In genomic region chrX:24464836-24465523, GRCh38 we compare ENCODE assay signal across 8 cellular contexts. TPM values are rescaled to one million over a fixed set of nuclear protein-coding genes. Genes with fewer than 3 reads are reported as not detected.
DNase-seq lines count a peak whose midpoint lies in the region; ATAC-seq and TF ChIP-seq lines count a peak whose summit lies in the region.

PDK3 (plus strand) TSS chrX:24465286; CDS start chrX:24465456, 170 bp downstream.

- ATAC-seq in GM19395 (IDR thresholded peaks at IDR 0.05; ENCODE audit: unreplicated experiment) (peak; percentile 94), HG03558 (IDR thresholded peaks at IDR 0.05; ENCODE audit: extremely low read depth, unreplicated experiment) (peak; percentile 85), right lobe of liver (peak; percentile 96 to 99 (median 98))

- 12% methylated on average over 3 of the region's 80 CpGs for WGBS in right lobe of liver (ENCODE audit: insufficient coverage, low coverage, low lambda C conversion rate, missing lambda C conversion rate)

- no peaks in the 10 kb centered on the region for H3K27me3 Mint-ChIP-seq in dendritic cell treated with granulocyte-macrophage colony-stimulating factor and Interleukin-4, amounts not matched to agents 40 ng/mL and 50 ng/mL, for 4 days

- TF ChIP-seq CTCF in C4-2B (conservative IDR thresholded peaks at IDR 0.05): no peak
- no peak for TF ChIP-seq CTCF in right lobe of liver (IDR thresholded peaks at IDR 0.05)

- H3K4me1 Mint-ChIP-seq in dendritic cell treated with granulocyte-macrophage colony-stimulating factor and Interleukin-4, amounts not matched to agents 40 ng/mL and 50 ng/mL, for 4 days (ENCODE audit: low read depth): peaks cover 26% of the 10 kb centered on the region

- peak; percentile 83 for TF ChIP-seq POLR2A in right lobe of liver (IDR thresholded peaks at IDR 0.05)

- peaks cover 6% of the 10 kb centered on the region for H3K36me3 Mint-ChIP-seq in dendritic cell treated with granulocyte-macrophage colony-stimulating factor and Interleukin-4, amounts not matched to agents 40 ng/mL and 50 ng/mL, for 4 days (ENCODE audit: low read depth)

- H3K9me3 Mint-ChIP-seq in dendritic cell treated with granulocyte-macrophage colony-stimulating factor and Interleukin-4, amounts not matched to agents 40 ng/mL and 50 ng/mL, for 4 days: no peaks in the 10 kb centered on the region

- peak within 1 kb of the TSS; percentile 81 for H3K27ac Mint-ChIP-seq in dendritic cell treated with granulocyte-macrophage colony-stimulating factor and Interleukin-4, amounts not matched to agents 40 ng/mL and 50 ng/mL, for 4 days

- H3K27ac ChIP-seq in C4-2B: peak within 1 kb of the TSS; percentile 85
- H3K27ac ChIP-seq in right lobe of liver: peak within 1 kb of the TSS; percentile 86 to 96 (median 93)

- H3K27me3 ChIP-seq in right lobe of liver: no peaks in the 10 kb centered on the region

- peak within 1 kb of the TSS; percentile 81 for H3K4me3 Mint-ChIP-seq in dendritic cell treated with granulocyte-macrophage colony-stimulating factor and Interleukin-4, amounts not matched to agents 40 ng/mL and 50 ng/mL, for 4 days

- H3K4me3 ChIP-seq in right lobe of liver: peak within 1 kb of the TSS; percentile 57 to 69 (median 64)

- intact Hi-C loops in dendritic cell treated with granulocyte-macrophage colony-stimulating factor and Interleukin-4, amounts not matched to agents 40 ng/mL and 50 ng/mL, for 4 days (cut with micrococcal nuclease): no loop called here
- intact Hi-C loops in right lobe of liver (cut with DNase I): no loop called here

- no peaks in the 10 kb centered on the region for H3K9me3 ChIP-seq in right lobe of liver

- H3K4me1 ChIP-seq in right lobe of liver: no peaks in the 10 kb centered on the region

- no peaks in the 10 kb centered on the region for H3K36me3 ChIP-seq in right lobe of liver

- DNase-seq in NCI-H748 (lab: John Stamatoyannopoulos, UW; ENCODE audit: unreplicated experiment) (peak; percentile 94), right lobe of liver (peak; percentile 91 to 93 (median 92))
- DNase-seq in activated CD4-positive, alpha-beta T cell treated with anti-CD3 and anti-CD28 coated beads, Interleukin-2, amount 50 U/mL, for 24 hours (ENCODE audit: low read depth in 1 of 2, low spot score in 1 of 2): peak; percentile 60 to 77
- peak; percentile 85 for DNase-seq in stimulated activated CD4-positive, alpha-beta T cell treated with anti-CD3 and anti-CD28 coated beads, Interleukin-4, amount 100 ng/mL, for 24 hours

RNA-seq across cellular contexts. Expression of gene PDK3, which starts in this region (rescaled TPM):
- 10 to 100 TPM in 4 of 6 experiments, 1 to 10 TPM in 2; 8.6 to 17.5 (median 11.3) TPM for total RNA-seq in right lobe of liver

Comparison
In these comparisons a context has a peak if more than half of its experiments do, and no peak if none do; other contexts are left out.
1. Peak in every context shown above with its lines: DNase-seq, ATAC-seq, H3K4me3 ChIP-seq and H3K27ac ChIP-seq.